ENCODE assay signal across 17 cellular contexts in the genomic region with DNA sequence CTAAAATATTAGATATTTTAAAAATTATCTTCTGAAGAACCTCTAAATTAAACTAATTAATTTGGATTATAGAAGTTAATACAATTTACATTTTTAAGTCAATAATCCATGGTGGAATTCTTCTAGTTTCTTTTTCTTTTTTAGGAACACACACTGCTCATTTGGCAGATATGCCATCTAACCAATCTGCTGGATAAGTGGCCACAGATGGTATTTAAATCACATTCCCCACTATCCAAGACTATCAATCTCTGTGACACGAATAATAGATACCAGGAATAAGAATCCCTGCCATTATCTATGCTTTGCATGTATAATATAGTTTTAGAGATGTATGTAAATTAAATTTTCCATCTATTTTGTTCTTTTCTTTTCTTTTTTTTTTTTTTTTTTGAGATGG.
"Had no signal": no experiment of that assay in that cellular context is flagged by ENCODE, and none has a peak within 500 bp of the region (broad histone marks: within the 10 kb centered on the region; RNA-seq: fewer than 3 reads in every experiment).

No MANE protein-coding gene starts in this region.

- ATAC-seq: foreskin keratinocyte; naive thymus-derived CD4-positive, alpha-beta T cell had no signal

- H3K36me3 Mint-ChIP-seq: naive thymus-derived CD4-positive, alpha-beta T cell had no signal

- H3K9me3 Mint-ChIP-seq: dendritic cell treated with granulocyte-macrophage colony-stimulating factor and Interleukin-4, amounts not matched to agents 40 ng/mL and 50 ng/mL, for 4 days; naive thymus-derived CD4-positive, alpha-beta T cell; nephron progenitor cell had no signal

- FAIRE-seq: islet of Langerhans, small intestine had no signal

- H3K27ac Mint-ChIP-seq: dendritic cell treated with granulocyte-macrophage colony-stimulating factor and Interleukin-4, amounts not matched to agents 40 ng/mL and 50 ng/mL, for 4 days; naive thymus-derived CD4-positive, alpha-beta T cell; nephron progenitor cell had no signal

- H3K9me3 ChIP-seq: esophagus squamous epithelium, sigmoid colon, stomach had no signal

- H3K27me3 Mint-ChIP-seq: dendritic cell treated with granulocyte-macrophage colony-stimulating factor and Interleukin-4, amounts not matched to agents 40 ng/mL and 50 ng/mL, for 4 days had no signal

- H3K4me3 ChIP-seq: esophagus squamous epithelium, sigmoid colon, stomach had no signal

- H3K4me1 Mint-ChIP-seq: naive thymus-derived CD4-positive, alpha-beta T cell had no signal

- DNase-seq: esophagus squamous epithelium; foreskin keratinocyte; head of caudate nucleus; hippocampal formation; kidney glomerular epithelial cell; mesendoderm; naive thymus-derived CD4-positive, alpha-beta T cell; nephron progenitor cell; sigmoid colon; small intestine; stimulated activated CD4-positive, alpha-beta T cell treated with anti-CD3 and anti-CD28 coated beads, Interleukin-12 subunit alpha, Interleukin-12 subunit beta, amount 100 ng/mL, for 4 hours; stimulated activated naive CD4-positive, alpha-beta T cell; stomach; substantia nigra; trophoblast cell had no signal

- H3K27me3 ChIP-seq: esophagus squamous epithelium, foreskin keratinocyte, sigmoid colon, stomach had no signal

- H3K4me1 ChIP-seq: esophagus squamous epithelium, foreskin keratinocyte had no signal

- H3K27ac ChIP-seq: esophagus squamous epithelium, foreskin keratinocyte, sigmoid colon, stomach had no signal

- H3K4me3 Mint-ChIP-seq: dendritic cell treated with granulocyte-macrophage colony-stimulating factor and Interleukin-4, amounts not matched to agents 40 ng/mL and 50 ng/mL, for 4 days; naive thymus-derived CD4-positive, alpha-beta T cell; nephron progenitor cell had no signal
